In the genomic region with DNA sequence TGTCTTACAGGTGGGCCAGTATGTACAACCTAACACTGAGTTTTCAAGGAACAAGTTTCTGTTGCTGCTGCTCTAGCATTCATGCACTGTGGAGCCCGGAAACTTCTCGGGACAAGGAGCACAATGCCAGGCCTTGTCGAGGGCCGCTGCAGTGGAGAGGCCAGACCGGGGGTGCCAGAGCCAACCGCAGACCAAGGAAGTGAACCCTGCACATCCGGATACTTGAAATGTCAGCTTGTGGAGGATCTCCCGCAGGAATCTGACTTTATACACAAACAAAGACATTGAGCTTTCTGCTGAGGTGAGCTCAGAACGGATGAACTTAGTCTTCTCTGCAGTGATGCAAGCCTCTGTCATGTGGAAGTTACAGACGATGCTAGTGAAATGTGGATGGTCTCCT, we compare ENCODE assay signal across 28 cellular contexts.
DNase-seq lines count a peak whose midpoint lies in the region; ATAC-seq and TF ChIP-seq lines count a peak whose summit lies in the region.
"Had no signal": no experiment of that assay in that cellular context is flagged by ENCODE, and none has a peak within 500 bp of the region (broad histone marks: within the 10 kb centered on the region; RNA-seq: fewer than 3 reads in every experiment).

No MANE protein-coding gene starts in this region.

- no peak overlapping the region for H3K23ac ChIP-seq in mesendoderm (ENCODE audit: low read length)

- H3K27ac Mint-ChIP-seq in activated CD4-positive, alpha-beta T cell treated with anti-CD3 and anti-CD28 coated beads, Interleukin-2, amount 10 ng/mL, durations not matched to agents 24 days and 14 days: no peak overlapping the region
- H3K27ac Mint-ChIP-seq: activated CD8-positive, alpha-beta T cell treated with anti-CD3 and anti-CD28 coated beads for 36 hours; activated naive CD4-positive, alpha-beta T cell treated with anti-CD3 and anti-CD28 coated beads, Interleukin-2, amount 50 U/mL, for 24 hours; activated T-cell treated with anti-CD3 and anti-CD28 coated beads, Interleukin-2, amount 50 U/mL, for 24 hours; memory B cell had no signal

- H3K79me2 ChIP-seq in mesendoderm (ENCODE audit: control insufficient read depth, insufficient read depth, low read length): no peaks in the 10 kb centered on the region

- H3K56ac ChIP-seq in mesendoderm (ENCODE audit: low read length): peak overlapping the region; percentile 3

- no peak overlapping the region for H3K4me3 Mint-ChIP-seq in activated CD4-positive, alpha-beta T cell treated with anti-CD3 and anti-CD28 coated beads, Interleukin-2, amount 10 ng/mL, durations not matched to agents 24 days and 14 days
- H3K4me3 Mint-ChIP-seq: activated CD8-positive, alpha-beta T cell treated with anti-CD3 and anti-CD28 coated beads for 36 hours; activated naive CD4-positive, alpha-beta T cell treated with anti-CD3 and anti-CD28 coated beads, Interleukin-2, amount 50 U/mL, for 24 hours; activated T-cell treated with anti-CD3 and anti-CD28 coated beads, Interleukin-2, amount 50 U/mL, for 24 hours; memory B cell; naive thymus-derived CD8-positive, alpha-beta T cell had no signal

- H3K4ac ChIP-seq in mesendoderm (ENCODE audit: low read depth, low read length): peak overlapping the region; percentile 2

- peak overlapping the region; percentile 22 for H2BK5ac ChIP-seq in mesendoderm (ENCODE audit: low read length)

- intact Hi-C loops in activated CD4-positive, alpha-beta T cell treated with anti-CD3 and anti-CD28 coated beads, Interleukin-2, amount 10 ng/mL, durations not matched to agents 24 days and 14 days (cut with micrococcal nuclease): no loop called here

- H2BK15ac ChIP-seq in mesendoderm (replicated peaks; ENCODE audit: low read depth): no peak overlapping the region

- peak overlapping the region; percentile 16 for H3K27ac ChIP-seq in mesendoderm (ENCODE audit: low read depth, low read length)
- H3K27ac ChIP-seq: A549, BLaER1, esophagus muscularis mucosa, heart left ventricle, prostate gland, vagina had no signal

- no peaks in the 10 kb centered on the region for H3K27me3 Mint-ChIP-seq in activated CD4-positive, alpha-beta T cell treated with anti-CD3 and anti-CD28 coated beads, Interleukin-2, amount 10 ng/mL, durations not matched to agents 24 days and 14 days
- H3K27me3 Mint-ChIP-seq: activated CD8-positive, alpha-beta T cell treated with anti-CD3 and anti-CD28 coated beads for 36 hours; activated naive CD4-positive, alpha-beta T cell treated with anti-CD3 and anti-CD28 coated beads, Interleukin-2, amount 50 U/mL, for 24 hours; activated T-cell treated with anti-CD3 and anti-CD28 coated beads, Interleukin-2, amount 50 U/mL, for 24 hours; memory B cell; naive thymus-derived CD8-positive, alpha-beta T cell had no signal

- H3K18ac ChIP-seq in mesendoderm (ENCODE audit: low read length): no peak overlapping the region

- no peaks in the 10 kb centered on the region for H3K4me1 ChIP-seq in mesendoderm (ENCODE audit: control insufficient read depth, low read depth, low read length)
- H3K4me1 ChIP-seq: A549, vagina had no signal

- no CpG with 5 or more reads among the region's 10 CpGs for WGBS in mesendoderm (ENCODE audit: extremely low coverage, insufficient coverage, low lambda C conversion rate)

- H3K4me3 ChIP-seq in fibroblast of villous mesenchyme (ENCODE audit: low read depth, low read length) (no peak overlapping the region), mesendoderm (ENCODE audit: low read length) (no peak overlapping the region)
- H3K4me3 ChIP-seq: A549, BLaER1, esophagus muscularis mucosa, heart left ventricle, prostate gland, vagina had no signal

- H2AK5ac ChIP-seq in mesendoderm (ENCODE audit: low read length): no peak overlapping the region

- no peak overlapping the region for H3K9ac ChIP-seq in mesendoderm (ENCODE audit: low read length)
- H3K9ac ChIP-seq: BLaER1, SK-N-SH had no signal

- peak overlapping the region; percentile 3 for H2BK120ac ChIP-seq in mesendoderm (ENCODE audit: low read depth, low read length)

- peak in 11 of 14 donors; percentile 5 to 58 (median 29) for DNase-seq in C1 segment of cervical spinal cord (lab: John Stamatoyannopoulos, UW)
- peak; percentile 90 for DNase-seq in amniotic epithelial cell (ENCODE audit: low read depth)
- DNase-seq in fibroblast of villous mesenchyme (ENCODE audit: low read depth): peak; percentile 10
- DNase-seq in mesendoderm: peak; percentile 37
- DNase-seq in activated CD4-positive, alpha-beta T cell treated with anti-CD3 and anti-CD28 coated beads, Interleukin-2, amount 10 ng/mL, durations not matched to agents 24 days and 14 days: no peak
- DNase-seq in NCI-H146 (lab: John Stamatoyannopoulos, UW): no peak
- DNase-seq: activated CD4-positive, CD25-positive, alpha-beta regulatory T cell; activated CD8-positive, alpha-beta T cell treated with anti-CD3 and anti-CD28 coated beads for 36 hours; activated T-cell treated with anti-CD3 and anti-CD28 coated beads, Interleukin-2, amount 50 U/mL, for 24 hours; effector CD8-positive, alpha-beta T cell; HCEC 1CT; heart left ventricle; naive thymus-derived CD8-positive, alpha-beta T cell; NCI-H1436 treated with DMSO at 0.1 percent for 48 hours; NCI-H774; SK-N-SH; small intestine; stimulated activated CD4-positive, alpha-beta T cell treated with anti-CD3 and anti-CD28 coated beads, Interleukin-4, amount 100 ng/mL, for 1 hour; T-helper 9 cell had no signal

- H3K4me2 ChIP-seq in mesendoderm (ENCODE audit: low read length): no peak overlapping the region
- H3K4me2 ChIP-seq: A549, BLaER1, SK-N-SH had no signal

- no peak overlapping the region for H4K8ac ChIP-seq in mesendoderm (ENCODE audit: low read depth, low read length)

- no peaks in the 10 kb centered on the region for H3K36me3 ChIP-seq in mesendoderm (ENCODE audit: control insufficient read depth, insufficient read depth, low read length)
- H3K36me3 ChIP-seq: prostate gland, vagina had no signal

- H3K9me3 Mint-ChIP-seq in activated CD4-positive, alpha-beta T cell treated with anti-CD3 and anti-CD28 coated beads, Interleukin-2, amount 10 ng/mL, durations not matched to agents 24 days and 14 days: no peaks in the 10 kb centered on the region
- H3K9me3 Mint-ChIP-seq: activated CD8-positive, alpha-beta T cell treated with anti-CD3 and anti-CD28 coated beads for 36 hours; activated naive CD4-positive, alpha-beta T cell treated with anti-CD3 and anti-CD28 coated beads, Interleukin-2, amount 50 U/mL, for 24 hours; activated T-cell treated with anti-CD3 and anti-CD28 coated beads, Interleukin-2, amount 50 U/mL, for 24 hours; memory B cell; naive thymus-derived CD8-positive, alpha-beta T cell had no signal

- no peaks in the 10 kb centered on the region for H3K27me3 ChIP-seq in mesendoderm (ENCODE audit: insufficient read depth, low read length, poor library complexity)
- H3K27me3 ChIP-seq: BLaER1, esophagus muscularis mucosa, heart left ventricle, vagina had no signal

- ATAC-seq in GM18511 (IDR thresholded peaks at IDR 0.05; ENCODE audit: unreplicated experiment) (no peak), GM21390 (IDR thresholded peaks at IDR 0.05; ENCODE audit: unreplicated experiment) (no peak)
- ATAC-seq: A549; activated CD8-positive, alpha-beta T cell treated with anti-CD3 and anti-CD28 coated beads for 36 hours; heart left ventricle; naive thymus-derived CD8-positive, alpha-beta T cell had no signal

- no peak overlapping the region for H4K5ac ChIP-seq in mesendoderm (ENCODE audit: low read length)

- no peaks in the 10 kb centered on the region for H3K79me1 ChIP-seq in mesendoderm (ENCODE audit: low read length)

- peaks cover 43% of the 10 kb centered on the region for H3K36me3 Mint-ChIP-seq in activated CD4-positive, alpha-beta T cell treated with anti-CD3 and anti-CD28 coated beads, Interleukin-2, amount 10 ng/mL, durations not matched to agents 24 days and 14 days (ENCODE audit: low read depth)

- peaks cover 17% of the 10 kb centered on the region for H3K4me1 Mint-ChIP-seq in activated CD4-positive, alpha-beta T cell treated with anti-CD3 and anti-CD28 coated beads, Interleukin-2, amount 10 ng/mL, durations not matched to agents 24 days and 14 days

- no peak for TF ChIP-seq CTCF in fibroblast of villous mesenchyme (IDR thresholded peaks at IDR 0.05; ENCODE audit: insufficient read depth, low read depth, low read length)

Comparison
In these comparisons a context has a peak if more than half of its experiments do, and no peak if none do; other contexts are left out.
1. DNase-seq: peak in C1 segment of cervical spinal cord (11 of 14), amniotic epithelial cell (single experiment), fibroblast of villous mesenchyme (single experiment) and mesendoderm (single experiment); none in activated CD4-positive, alpha-beta T cell treated with anti-CD3 and anti-CD28 coated beads, Interleukin-2, amount 10 ng/mL, durations not matched to agents 24 days and 14 days (single experiment) and NCI-H146 (single experiment).